Comparison of ENCODE assay signal across 40 cellular contexts in genomic region chrX:29254515-29254914, GRCh38.
"Had no signal": no experiment of that assay in that cellular context is flagged by ENCODE, and none has a peak within 500 bp of the region (broad histone marks: within the 10 kb centered on the region; RNA-seq: fewer than 3 reads in every experiment).

No MANE protein-coding gene starts in this region.

- H3K9me3 Mint-ChIP-seq: activated naive CD4-positive, alpha-beta T cell treated with anti-CD3 and anti-CD28 coated beads, Interleukin-2, amount 10 ng/mL, durations not matched to agents 7 days and 5 days; activated naive CD4-positive, alpha-beta T cell treated with anti-CD3 and anti-CD28 coated beads, Interleukin-2, amount 50 U/mL, for 24 hours; activated naive CD8-positive, alpha-beta T cell treated with anti-CD3 and anti-CD28 coated beads for 36 hours; activated naive CD8-positive, alpha-beta T cell treated with anti-CD3 and anti-CD28 coated beads, Interleukin-2, amount 10 ng/mL, durations not matched to agents 7 days and 5 days; activated naive CD8-positive, alpha-beta T cell treated with anti-CD3 and anti-CD28 coated beads, Interleukin-2, amount 50 U/mL, for 24 hours; activated T-cell treated with anti-CD3 and anti-CD28 coated beads, Interleukin-2, amount 50 U/mL, for 4 hours; activated T-helper 1 cell treated with anti-CD3 and anti-CD28 coated beads, Interleukin-12 subunit alpha, Interleukin-12 subunit beta, Interleukin-2, Interleukin-4 antibody, amounts not matched to agents 30 ng/mL and 10 ng/mL and 1 ng/mL, durations not matched to agents 14 hours and 24 hours and 36 hours; activated T-helper 17 cell treated with anti-CD3 and anti-CD28 coated beads, Interleukin-2, amount 50 U/mL, for 72 hours; brain had no signal

- H3K9me3 ChIP-seq: adrenal gland, ascending aorta, body of pancreas, breast epithelium had no signal

- H3K27me3 Mint-ChIP-seq: activated naive CD4-positive, alpha-beta T cell treated with anti-CD3 and anti-CD28 coated beads, Interleukin-2, amount 10 ng/mL, durations not matched to agents 7 days and 5 days; activated naive CD4-positive, alpha-beta T cell treated with anti-CD3 and anti-CD28 coated beads, Interleukin-2, amount 50 U/mL, for 24 hours; activated naive CD8-positive, alpha-beta T cell; activated naive CD8-positive, alpha-beta T cell treated with anti-CD3 and anti-CD28 coated beads for 36 hours; activated naive CD8-positive, alpha-beta T cell treated with anti-CD3 and anti-CD28 coated beads, Interleukin-2, amount 10 ng/mL, durations not matched to agents 7 days and 5 days; activated naive CD8-positive, alpha-beta T cell treated with anti-CD3 and anti-CD28 coated beads, Interleukin-2, amount 50 U/mL, for 24 hours; activated T-helper 17 cell treated with anti-CD3 and anti-CD28 coated beads, Interleukin-2, amount 50 U/mL, for 72 hours; brain; central memory CD8-positive, alpha-beta T cell had no signal

- FAIRE-seq: bronchial epithelial cell had no signal

- H3K27me3 ChIP-seq: adrenal gland, ascending aorta, body of pancreas, brain microvascular endothelial cell, breast epithelium, cardiac muscle cell had no signal

- DNase-seq: activated effector memory CD4-positive, alpha-beta T cell treated with anti-CD3 and anti-CD28 coated beads, Interleukin-2, amount 50 U/mL, for 16 hours; activated effector memory CD4-positive, alpha-beta T cell treated with Interleukin-2 at 50 U/mL for 16 hours; activated gamma-delta T cell; activated gamma-delta T cell treated with Interleukin-2 at 50 U/mL for 16 hours; activated naive CD4-positive, alpha-beta T cell; activated naive CD4-positive, alpha-beta T cell treated with anti-CD3 and anti-CD28 coated beads for 36 hours; activated naive CD4-positive, alpha-beta T cell treated with anti-CD3 and anti-CD28 coated beads, Interleukin-2, amount 10 ng/mL, durations not matched to agents 7 days and 5 days; activated naive CD4-positive, alpha-beta T cell treated with anti-CD3 and anti-CD28 coated beads, Interleukin-2, amount 50 U/mL, for 16 hours; activated naive CD4-positive, alpha-beta T cell treated with Interleukin-2 at 50 U/mL for 16 hours; activated naive CD8-positive, alpha-beta T cell treated with anti-CD3 and anti-CD28 coated beads for 36 hours; activated naive CD8-positive, alpha-beta T cell treated with anti-CD3 and anti-CD28 coated beads, Interleukin-2, amount 10 ng/mL, durations not matched to agents 7 days and 5 days; activated naive CD8-positive, alpha-beta T cell treated with anti-CD3 and anti-CD28 coated beads, Interleukin-2, amount 50 U/mL, for 24 hours; activated T-cell treated with anti-CD3 and anti-CD28 coated beads for 4 hours; activated T-cell treated with anti-CD3 and anti-CD28 coated beads, Interleukin-2, amount 50 U/mL, for 1 hour; activated T-cell treated with anti-CD3 and anti-CD28 coated beads, Interleukin-2, amount 50 U/mL, for 24 hours; activated T-cell treated with anti-CD3 and anti-CD28 coated beads, Interleukin-2, amount 50 U/mL, for 4 hours; activated T-cell treated with anti-CD3 and anti-CD28 coated beads, Interleukin-2, amount 50 U/mL, for 48 hours; activated T-cell treated with anti-CD3 and anti-CD28 coated beads, Interleukin-2, amount 50 U/mL, for 72 hours; adrenal gland; amniotic stem cell; amygdala; anterior cingulate cortex; aorta; body of pancreas; brain microvascular endothelial cell; caudate nucleus; central memory CD4-positive, alpha-beta T cell; cerebellar nuclear complex had no signal

- H3K4me1 Mint-ChIP-seq: activated naive CD4-positive, alpha-beta T cell treated with anti-CD3 and anti-CD28 coated beads, Interleukin-2, amount 10 ng/mL, durations not matched to agents 7 days and 5 days; activated naive CD4-positive, alpha-beta T cell treated with anti-CD3 and anti-CD28 coated beads, Interleukin-2, amount 50 U/mL, for 24 hours; activated naive CD8-positive, alpha-beta T cell treated with anti-CD3 and anti-CD28 coated beads for 36 hours; activated naive CD8-positive, alpha-beta T cell treated with anti-CD3 and anti-CD28 coated beads, Interleukin-2, amount 10 ng/mL, durations not matched to agents 7 days and 5 days; activated naive CD8-positive, alpha-beta T cell treated with anti-CD3 and anti-CD28 coated beads, Interleukin-2, amount 50 U/mL, for 24 hours; activated T-helper 17 cell treated with anti-CD3 and anti-CD28 coated beads, Interleukin-2, amount 50 U/mL, for 72 hours; central memory CD8-positive, alpha-beta T cell had no signal

- H3K4me1 ChIP-seq: adrenal gland, ascending aorta, body of pancreas, breast epithelium had no signal

- H3K36me3 ChIP-seq: adrenal gland, ascending aorta, brain microvascular endothelial cell, breast epithelium, cardiac muscle cell had no signal

- H3K4me3 Mint-ChIP-seq: activated naive CD4-positive, alpha-beta T cell treated with anti-CD3 and anti-CD28 coated beads for 36 hours; activated naive CD4-positive, alpha-beta T cell treated with anti-CD3 and anti-CD28 coated beads, Interleukin-2, amount 10 ng/mL, durations not matched to agents 7 days and 5 days; activated naive CD4-positive, alpha-beta T cell treated with anti-CD3 and anti-CD28 coated beads, Interleukin-2, amount 50 U/mL, for 24 hours; activated naive CD8-positive, alpha-beta T cell; activated naive CD8-positive, alpha-beta T cell treated with anti-CD3 and anti-CD28 coated beads for 36 hours; activated naive CD8-positive, alpha-beta T cell treated with anti-CD3 and anti-CD28 coated beads, Interleukin-2, amount 10 ng/mL, durations not matched to agents 7 days and 5 days; activated naive CD8-positive, alpha-beta T cell treated with anti-CD3 and anti-CD28 coated beads, Interleukin-2, amount 50 U/mL, for 24 hours; activated T-cell treated with anti-CD3 and anti-CD28 coated beads, Interleukin-2, amount 50 U/mL, for 24 hours; activated T-cell treated with anti-CD3 and anti-CD28 coated beads, Interleukin-2, amount 50 U/mL, for 4 hours; activated T-cell treated with anti-CD3 and anti-CD28 coated beads, Interleukin-2, amount 50 U/mL, for 72 hours; activated T-helper 1 cell treated with anti-CD3 and anti-CD28 coated beads, Interleukin-12 subunit alpha, Interleukin-12 subunit beta, Interleukin-2, Interleukin-4 antibody, amounts not matched to agents 30 ng/mL and 10 ng/mL and 1 ng/mL, durations not matched to agents 14 hours and 24 hours and 36 hours; activated T-helper 17 cell treated with anti-CD3 and anti-CD28 coated beads, Interleukin-2, amount 50 U/mL, for 72 hours; brain; central memory CD8-positive, alpha-beta T cell had no signal

- H3K4me3 ChIP-seq: adrenal gland, ascending aorta, body of pancreas, breast epithelium, cardiac muscle cell had no signal

- H3K27ac Mint-ChIP-seq: activated naive CD4-positive, alpha-beta T cell treated with anti-CD3 and anti-CD28 coated beads for 36 hours; activated naive CD4-positive, alpha-beta T cell treated with anti-CD3 and anti-CD28 coated beads, Interleukin-2, amount 10 ng/mL, durations not matched to agents 7 days and 5 days; activated naive CD4-positive, alpha-beta T cell treated with anti-CD3 and anti-CD28 coated beads, Interleukin-2, amount 50 U/mL, for 24 hours; activated naive CD4-positive, alpha-beta T cell treated with anti-CD3 and anti-CD28 coated beads, Interleukin-2, amount 50 U/mL, for 72 hours; activated naive CD8-positive, alpha-beta T cell; activated naive CD8-positive, alpha-beta T cell treated with anti-CD3 and anti-CD28 coated beads for 36 hours; activated naive CD8-positive, alpha-beta T cell treated with anti-CD3 and anti-CD28 coated beads, Interleukin-2, amount 10 ng/mL, durations not matched to agents 7 days and 5 days; activated naive CD8-positive, alpha-beta T cell treated with anti-CD3 and anti-CD28 coated beads, Interleukin-2, amount 50 U/mL, for 24 hours; activated T-cell treated with anti-CD3 and anti-CD28 coated beads, Interleukin-2, amount 50 U/mL, for 24 hours; activated T-cell treated with anti-CD3 and anti-CD28 coated beads, Interleukin-2, amount 50 U/mL, for 72 hours; activated T-helper 1 cell treated with anti-CD3 and anti-CD28 coated beads, Interleukin-12 subunit alpha, Interleukin-12 subunit beta, Interleukin-2, Interleukin-4 antibody, amounts not matched to agents 30 ng/mL and 10 ng/mL and 1 ng/mL, durations not matched to agents 14 hours and 24 hours and 36 hours; activated T-helper 17 cell treated with anti-CD3 and anti-CD28 coated beads, Interleukin-2, amount 50 U/mL, for 72 hours; activated T-helper 2 cell treated with anti-CD3 and anti-CD28 coated beads, Interferon-gamma antibody, Interleukin-2, Interleukin-4, amounts not matched to agents 10 μg/mL and 5 μg/mL and 100 μg/mL, durations not matched to agents 14 hours and 24 hours and 36 hours; brain had no signal

- H3K36me3 Mint-ChIP-seq: activated naive CD4-positive, alpha-beta T cell treated with anti-CD3 and anti-CD28 coated beads, Interleukin-2, amount 10 ng/mL, durations not matched to agents 7 days and 5 days; activated naive CD4-positive, alpha-beta T cell treated with anti-CD3 and anti-CD28 coated beads, Interleukin-2, amount 50 U/mL, for 24 hours; activated naive CD4-positive, alpha-beta T cell treated with anti-CD3 and anti-CD28 coated beads, Interleukin-2, amount 50 U/mL, for 72 hours; activated naive CD8-positive, alpha-beta T cell; activated naive CD8-positive, alpha-beta T cell treated with anti-CD3 and anti-CD28 coated beads for 36 hours; activated naive CD8-positive, alpha-beta T cell treated with anti-CD3 and anti-CD28 coated beads, Interleukin-2, amount 10 ng/mL, durations not matched to agents 7 days and 5 days; brain had no signal

- ATAC-seq: activated naive CD4-positive, alpha-beta T cell treated with anti-CD3 and anti-CD28 coated beads, Interleukin-2, amount 50 U/mL, for 72 hours; activated naive CD8-positive, alpha-beta T cell treated with anti-CD3 and anti-CD28 coated beads, Interleukin-2, amount 50 U/mL, for 24 hours; activated T-cell treated with anti-CD3 and anti-CD28 coated beads, Interleukin-2, amount 50 U/mL, for 4 hours; activated T-cell treated with anti-CD3 and anti-CD28 coated beads, Interleukin-2, amount 50 U/mL, for 72 hours; activated T-helper 17 cell treated with anti-CD3 and anti-CD28 coated beads, Interleukin-2, amount 50 U/mL, for 72 hours; body of pancreas had no signal

- H3K27ac ChIP-seq: adrenal gland, ascending aorta, body of pancreas, brain microvascular endothelial cell, breast epithelium, cardiac muscle cell had no signal
